Comparison of ENCODE assay signal across 1 cellular context in the genomic region with DNA sequence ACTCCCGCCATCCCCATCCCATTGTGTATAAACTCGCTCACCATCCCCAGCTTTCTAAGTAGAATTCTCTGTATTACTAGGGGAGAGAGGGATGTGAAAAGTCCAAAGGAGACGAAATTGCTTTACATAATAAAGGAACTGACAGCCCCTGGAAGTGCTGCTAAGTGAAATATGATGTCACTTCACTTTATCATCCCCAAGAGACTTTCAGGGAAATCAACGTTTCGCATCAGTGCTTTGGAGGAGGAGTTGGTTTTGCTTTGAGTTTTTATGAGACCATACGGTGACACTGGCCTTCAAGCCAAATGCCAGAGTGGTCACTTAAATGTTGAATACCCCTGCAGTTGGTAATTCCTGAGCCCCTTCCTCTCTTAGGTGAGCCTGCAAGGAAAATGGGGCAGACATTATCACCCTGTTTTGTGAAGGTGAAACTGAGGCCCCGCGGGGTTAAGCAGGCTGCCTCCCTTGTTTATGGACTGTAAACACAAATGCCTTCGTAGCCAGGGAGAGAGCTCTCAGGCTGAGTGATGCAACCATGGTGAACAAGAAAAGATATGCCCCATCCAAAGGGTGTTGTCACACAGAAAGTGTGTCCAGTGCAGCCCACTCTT.
TF ChIP-seq lines count a peak whose summit lies in the region.

No MANE protein-coding gene starts in this region.

TF ChIP-seq in HEK293, 187 proteins besides CTCF, POLR2A, EP300 and RAD21 (continued from another document and continues in another):
- TF ChIP-seq, protein P1, sequence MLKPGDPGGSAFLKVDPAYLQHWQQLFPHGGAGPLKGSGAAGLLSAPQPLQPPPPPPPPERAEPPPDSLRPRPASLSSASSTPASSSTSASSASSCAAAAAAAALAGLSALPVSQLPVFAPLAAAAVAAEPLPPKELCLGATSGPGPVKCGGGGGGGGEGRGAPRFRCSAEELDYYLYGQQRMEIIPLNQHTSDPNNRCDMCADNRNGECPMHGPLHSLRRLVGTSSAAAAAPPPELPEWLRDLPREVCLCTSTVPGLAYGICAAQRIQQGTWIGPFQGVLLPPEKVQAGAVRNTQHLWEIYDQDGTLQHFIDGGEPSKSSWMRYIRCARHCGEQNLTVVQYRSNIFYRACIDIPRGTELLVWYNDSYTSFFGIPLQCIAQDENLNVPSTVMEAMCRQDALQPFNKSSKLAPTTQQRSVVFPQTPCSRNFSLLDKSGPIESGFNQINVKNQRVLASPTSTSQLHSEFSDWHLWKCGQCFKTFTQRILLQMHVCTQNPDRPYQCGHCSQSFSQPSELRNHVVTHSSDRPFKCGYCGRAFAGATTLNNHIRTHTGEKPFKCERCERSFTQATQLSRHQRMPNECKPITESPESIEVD (tag by site-specific recombination; IDR thresholded peaks at IDR 0.05): peak; percentile 77
- TF ChIP-seq ZNF561 (tag by site-specific recombination; IDR thresholded peaks at IDR 0.05; ENCODE audit: borderline replicate concordance) (peak; percentile 90), SP3 (tag by site-specific recombination; IDR thresholded peaks at IDR 0.05) (peak; percentile 29; the same call in 1 of the 2 replicates), REPIN1 (tag by site-specific recombination; IDR thresholded peaks at IDR 0.05; ENCODE audit: low read depth) (no peak), ZEB2 (tag by site-specific recombination; IDR thresholded peaks at IDR 0.05) (peak; percentile 77), ZBTB48 (tag by site-specific recombination; IDR thresholded peaks at IDR 0.05) (peak; percentile 69), ZNF423 (tag by site-specific recombination; IDR thresholded peaks at IDR 0.05) (peak; percentile 38; the same call in 1 of the 2 replicates), RBAK (tag by site-specific recombination; IDR thresholded peaks at IDR 0.05) (no peak), BCL11A (tag by site-specific recombination; IDR thresholded peaks at IDR 0.05; ENCODE audit: low read depth) (peak; percentile 93), TRIM28 (IDR thresholded peaks at IDR 0.05; ENCODE audit: borderline replicate concordance, low read length) (peak; percentile 92; the same call in 1 of the 2 replicates), ZNF24 (tag by site-specific recombination; IDR thresholded peaks at IDR 0.05) (peak; percentile 89), ZNF629 (tag by site-specific recombination; IDR thresholded peaks at IDR 0.05) (peak; percentile 93), WT1 (tag by site-specific recombination; IDR thresholded peaks at IDR 0.05) (peak; percentile 84), ZBTB21 (tag by site-specific recombination; IDR thresholded peaks at IDR 0.05) (peak; percentile 90), ZBTB20 (tag by site-specific recombination; IDR thresholded peaks at IDR 0.05) (peak; percentile 47), ZNF433 (tag by site-specific recombination; IDR thresholded peaks at IDR 0.05; ENCODE audit: low read depth) (no peak), ZNF2 (tag by site-specific recombination; IDR thresholded peaks at IDR 0.05) (no peak)
- TF ChIP-seq, protein P2, sequence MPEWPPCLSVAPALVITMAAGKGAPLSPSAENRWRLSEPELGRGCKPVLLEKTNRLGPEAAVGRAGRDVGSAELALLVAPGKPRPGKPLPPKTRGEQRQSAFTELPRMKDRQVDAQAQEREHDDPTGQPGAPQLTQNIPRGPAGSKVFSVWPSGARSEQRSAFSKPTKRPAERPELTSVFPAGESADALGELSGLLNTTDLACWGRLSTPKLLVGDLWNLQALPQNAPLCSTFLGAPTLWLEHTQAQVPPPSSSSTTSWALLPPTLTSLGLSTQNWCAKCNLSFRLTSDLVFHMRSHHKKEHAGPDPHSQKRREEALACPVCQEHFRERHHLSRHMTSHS (tag by site-specific recombination; IDR thresholded peaks at IDR 0.05): peak; percentile 16; the same call in 1 of the 2 replicates
- TF ChIP-seq, protein P3, sequence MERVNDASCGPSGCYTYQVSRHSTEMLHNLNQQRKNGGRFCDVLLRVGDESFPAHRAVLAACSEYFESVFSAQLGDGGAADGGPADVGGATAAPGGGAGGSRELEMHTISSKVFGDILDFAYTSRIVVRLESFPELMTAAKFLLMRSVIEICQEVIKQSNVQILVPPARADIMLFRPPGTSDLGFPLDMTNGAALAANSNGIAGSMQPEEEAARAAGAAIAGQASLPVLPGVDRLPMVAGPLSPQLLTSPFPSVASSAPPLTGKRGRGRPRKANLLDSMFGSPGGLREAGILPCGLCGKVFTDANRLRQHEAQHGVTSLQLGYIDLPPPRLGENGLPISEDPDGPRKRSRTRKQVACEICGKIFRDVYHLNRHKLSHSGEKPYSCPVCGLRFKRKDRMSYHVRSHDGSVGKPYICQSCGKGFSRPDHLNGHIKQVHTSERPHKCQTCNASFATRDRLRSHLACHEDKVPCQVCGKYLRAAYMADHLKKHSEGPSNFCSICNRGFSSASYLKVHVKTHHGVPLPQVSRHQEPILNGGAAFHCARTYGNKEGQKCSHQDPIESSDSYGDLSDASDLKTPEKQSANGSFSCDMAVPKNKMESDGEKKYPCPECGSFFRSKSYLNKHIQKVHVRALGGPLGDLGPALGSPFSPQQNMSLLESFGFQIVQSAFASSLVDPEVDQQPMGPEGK (tag by site-specific recombination; IDR thresholded peaks at IDR 0.05): peak; percentile 58; the same call in 1 of the 2 replicates
- TF ChIP-seq, protein P4, sequence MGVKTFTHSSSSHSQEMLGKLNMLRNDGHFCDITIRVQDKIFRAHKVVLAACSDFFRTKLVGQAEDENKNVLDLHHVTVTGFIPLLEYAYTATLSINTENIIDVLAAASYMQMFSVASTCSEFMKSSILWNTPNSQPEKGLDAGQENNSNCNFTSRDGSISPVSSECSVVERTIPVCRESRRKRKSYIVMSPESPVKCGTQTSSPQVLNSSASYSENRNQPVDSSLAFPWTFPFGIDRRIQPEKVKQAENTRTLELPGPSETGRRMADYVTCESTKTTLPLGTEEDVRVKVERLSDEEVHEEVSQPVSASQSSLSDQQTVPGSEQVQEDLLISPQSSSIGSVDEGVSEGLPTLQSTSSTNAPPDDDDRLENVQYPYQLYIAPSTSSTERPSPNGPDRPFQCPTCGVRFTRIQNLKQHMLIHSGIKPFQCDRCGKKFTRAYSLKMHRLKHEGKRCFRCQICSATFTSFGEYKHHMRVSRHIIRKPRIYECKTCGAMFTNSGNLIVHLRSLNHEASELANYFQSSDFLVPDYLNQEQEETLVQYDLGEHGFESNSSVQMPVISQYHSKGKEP (tag by site-specific recombination; IDR thresholded peaks at IDR 0.05): peak; percentile 62; the same call in 1 of the 2 replicates
- TF ChIP-seq, protein P5, sequence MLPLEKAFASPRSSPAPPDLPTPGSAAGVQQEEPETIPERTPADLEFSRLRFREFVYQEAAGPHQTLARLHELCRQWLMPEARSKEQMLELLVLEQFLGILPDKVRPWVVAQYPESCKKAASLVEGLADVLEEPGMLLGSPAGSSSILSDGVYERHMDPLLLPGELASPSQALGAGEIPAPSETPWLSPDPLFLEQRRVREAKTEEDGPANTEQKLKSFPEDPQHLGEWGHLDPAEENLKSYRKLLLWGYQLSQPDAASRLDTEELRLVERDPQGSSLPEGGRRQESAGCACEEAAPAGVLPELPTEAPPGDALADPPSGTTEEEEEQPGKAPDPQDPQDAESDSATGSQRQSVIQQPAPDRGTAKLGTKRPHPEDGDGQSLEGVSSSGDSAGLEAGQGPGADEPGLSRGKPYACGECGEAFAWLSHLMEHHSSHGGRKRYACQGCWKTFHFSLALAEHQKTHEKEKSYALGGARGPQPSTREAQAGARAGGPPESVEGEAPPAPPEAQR (tag by site-specific recombination; IDR thresholded peaks at IDR 0.05): no peak
- TF ChIP-seq, protein P6, sequence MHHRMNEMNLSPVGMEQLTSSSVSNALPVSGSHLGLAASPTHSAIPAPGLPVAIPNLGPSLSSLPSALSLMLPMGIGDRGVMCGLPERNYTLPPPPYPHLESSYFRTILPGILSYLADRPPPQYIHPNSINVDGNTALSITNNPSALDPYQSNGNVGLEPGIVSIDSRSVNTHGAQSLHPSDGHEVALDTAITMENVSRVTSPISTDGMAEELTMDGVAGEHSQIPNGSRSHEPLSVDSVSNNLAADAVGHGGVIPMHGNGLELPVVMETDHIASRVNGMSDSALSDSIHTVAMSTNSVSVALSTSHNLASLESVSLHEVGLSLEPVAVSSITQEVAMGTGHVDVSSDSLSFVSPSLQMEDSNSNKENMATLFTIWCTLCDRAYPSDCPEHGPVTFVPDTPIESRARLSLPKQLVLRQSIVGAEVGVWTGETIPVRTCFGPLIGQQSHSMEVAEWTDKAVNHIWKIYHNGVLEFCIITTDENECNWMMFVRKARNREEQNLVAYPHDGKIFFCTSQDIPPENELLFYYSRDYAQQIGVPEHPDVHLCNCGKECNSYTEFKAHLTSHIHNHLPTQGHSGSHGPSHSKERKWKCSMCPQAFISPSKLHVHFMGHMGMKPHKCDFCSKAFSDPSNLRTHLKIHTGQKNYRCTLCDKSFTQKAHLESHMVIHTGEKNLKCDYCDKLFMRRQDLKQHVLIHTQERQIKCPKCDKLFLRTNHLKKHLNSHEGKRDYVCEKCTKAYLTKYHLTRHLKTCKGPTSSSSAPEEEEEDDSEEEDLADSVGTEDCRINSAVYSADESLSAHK (tag by site-specific recombination; IDR thresholded peaks at IDR 0.05): no peak
- TF ChIP-seq, protein P7, sequence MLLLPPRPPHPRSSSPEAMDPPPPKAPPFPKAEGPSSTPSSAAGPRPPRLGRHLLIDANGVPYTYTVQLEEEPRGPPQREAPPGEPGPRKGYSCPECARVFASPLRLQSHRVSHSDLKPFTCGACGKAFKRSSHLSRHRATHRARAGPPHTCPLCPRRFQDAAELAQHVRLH (tag by site-specific recombination; IDR thresholded peaks at IDR 0.05): no peak
- TF ChIP-seq, protein P8, sequence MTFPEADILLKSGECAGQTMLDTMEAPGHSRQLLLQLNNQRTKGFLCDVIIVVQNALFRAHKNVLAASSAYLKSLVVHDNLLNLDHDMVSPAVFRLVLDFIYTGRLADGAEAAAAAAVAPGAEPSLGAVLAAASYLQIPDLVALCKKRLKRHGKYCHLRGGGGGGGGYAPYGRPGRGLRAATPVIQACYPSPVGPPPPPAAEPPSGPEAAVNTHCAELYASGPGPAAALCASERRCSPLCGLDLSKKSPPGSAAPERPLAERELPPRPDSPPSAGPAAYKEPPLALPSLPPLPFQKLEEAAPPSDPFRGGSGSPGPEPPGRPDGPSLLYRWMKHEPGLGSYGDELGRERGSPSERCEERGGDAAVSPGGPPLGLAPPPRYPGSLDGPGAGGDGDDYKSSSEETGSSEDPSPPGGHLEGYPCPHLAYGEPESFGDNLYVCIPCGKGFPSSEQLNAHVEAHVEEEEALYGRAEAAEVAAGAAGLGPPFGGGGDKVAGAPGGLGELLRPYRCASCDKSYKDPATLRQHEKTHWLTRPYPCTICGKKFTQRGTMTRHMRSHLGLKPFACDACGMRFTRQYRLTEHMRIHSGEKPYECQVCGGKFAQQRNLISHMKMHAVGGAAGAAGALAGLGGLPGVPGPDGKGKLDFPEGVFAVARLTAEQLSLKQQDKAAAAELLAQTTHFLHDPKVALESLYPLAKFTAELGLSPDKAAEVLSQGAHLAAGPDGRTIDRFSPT (tag by site-specific recombination; IDR thresholded peaks at IDR 0.05): 0 out of 2 replicates have a peak, but pooled peaks have one; percentile 19
- TF ChIP-seq, protein P9, sequence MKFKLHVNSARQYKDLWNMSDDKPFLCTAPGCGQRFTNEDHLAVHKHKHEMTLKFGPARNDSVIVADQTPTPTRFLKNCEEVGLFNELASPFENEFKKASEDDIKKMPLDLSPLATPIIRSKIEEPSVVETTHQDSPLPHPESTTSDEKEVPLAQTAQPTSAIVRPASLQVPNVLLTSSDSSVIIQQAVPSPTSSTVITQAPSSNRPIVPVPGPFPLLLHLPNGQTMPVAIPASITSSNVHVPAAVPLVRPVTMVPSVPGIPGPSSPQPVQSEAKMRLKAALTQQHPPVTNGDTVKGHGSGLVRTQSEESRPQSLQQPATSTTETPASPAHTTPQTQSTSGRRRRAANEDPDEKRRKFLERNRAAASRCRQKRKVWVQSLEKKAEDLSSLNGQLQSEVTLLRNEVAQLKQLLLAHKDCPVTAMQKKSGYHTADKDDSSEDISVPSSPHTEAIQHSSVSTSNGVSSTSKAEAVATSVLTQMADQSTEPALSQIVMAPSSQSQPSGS (tag by site-specific recombination; IDR thresholded peaks at IDR 0.05; ENCODE audit: low read depth): peak; percentile 94
- TF ChIP-seq, protein P10, sequence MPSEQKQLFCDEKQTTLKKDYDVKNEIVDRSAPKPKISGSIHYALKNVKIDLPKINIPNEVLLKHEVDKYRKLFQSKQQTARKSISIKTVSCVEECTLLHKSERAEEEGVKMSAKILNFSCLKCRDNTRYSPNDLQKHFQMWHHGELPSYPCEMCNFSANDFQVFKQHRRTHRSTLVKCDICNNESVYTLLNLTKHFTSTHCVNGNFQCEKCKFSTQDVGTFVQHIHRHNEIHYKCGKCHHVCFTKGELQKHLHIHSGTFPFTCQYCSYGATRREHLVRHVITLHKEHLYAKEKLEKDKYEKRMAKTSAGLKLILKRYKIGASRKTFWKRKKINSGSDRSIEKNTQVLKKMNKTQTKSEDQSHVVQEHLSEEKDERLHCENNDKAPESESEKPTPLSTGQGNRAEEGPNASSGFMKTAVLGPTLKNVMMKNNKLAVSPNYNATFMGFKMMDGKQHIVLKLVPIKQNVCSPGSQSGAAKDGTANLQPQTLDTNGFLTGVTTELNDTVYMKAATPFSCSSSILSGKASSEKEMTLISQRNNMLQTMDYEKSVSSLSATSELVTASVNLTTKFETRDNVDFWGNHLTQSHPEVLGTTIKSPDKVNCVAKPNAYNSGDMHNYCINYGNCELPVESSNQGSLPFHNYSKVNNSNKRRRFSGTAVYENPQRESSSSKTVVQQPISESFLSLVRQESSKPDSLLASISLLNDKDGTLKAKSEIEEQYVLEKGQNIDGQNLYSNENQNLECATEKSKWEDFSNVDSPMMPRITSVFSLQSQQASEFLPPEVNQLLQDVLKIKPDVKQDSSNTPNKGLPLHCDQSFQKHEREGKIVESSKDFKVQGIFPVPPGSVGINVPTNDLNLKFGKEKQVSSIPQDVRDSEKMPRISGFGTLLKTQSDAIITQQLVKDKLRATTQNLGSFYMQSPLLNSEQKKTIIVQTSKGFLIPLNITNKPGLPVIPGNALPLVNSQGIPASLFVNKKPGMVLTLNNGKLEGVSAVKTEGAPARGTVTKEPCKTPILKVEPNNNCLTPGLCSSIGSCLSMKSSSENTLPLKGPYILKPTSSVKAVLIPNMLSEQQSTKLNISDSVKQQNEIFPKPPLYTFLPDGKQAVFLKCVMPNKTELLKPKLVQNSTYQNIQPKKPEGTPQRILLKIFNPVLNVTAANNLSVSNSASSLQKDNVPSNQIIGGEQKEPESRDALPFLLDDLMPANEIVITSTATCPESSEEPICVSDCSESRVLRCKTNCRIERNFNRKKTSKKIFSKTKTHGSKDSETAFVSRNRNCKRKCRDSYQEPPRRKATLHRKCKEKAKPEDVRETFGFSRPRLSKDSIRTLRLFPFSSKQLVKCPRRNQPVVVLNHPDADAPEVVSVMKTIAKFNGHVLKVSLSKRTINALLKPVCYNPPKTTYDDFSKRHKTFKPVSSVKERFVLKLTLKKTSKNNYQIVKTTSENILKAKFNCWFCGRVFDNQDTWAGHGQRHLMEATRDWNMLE (tag by site-specific recombination; conservative IDR thresholded peaks at IDR 0.05; ENCODE audit: low read depth): peak; percentile 38; the same call in 1 of the 2 replicates
- TF ChIP-seq, protein P11, sequence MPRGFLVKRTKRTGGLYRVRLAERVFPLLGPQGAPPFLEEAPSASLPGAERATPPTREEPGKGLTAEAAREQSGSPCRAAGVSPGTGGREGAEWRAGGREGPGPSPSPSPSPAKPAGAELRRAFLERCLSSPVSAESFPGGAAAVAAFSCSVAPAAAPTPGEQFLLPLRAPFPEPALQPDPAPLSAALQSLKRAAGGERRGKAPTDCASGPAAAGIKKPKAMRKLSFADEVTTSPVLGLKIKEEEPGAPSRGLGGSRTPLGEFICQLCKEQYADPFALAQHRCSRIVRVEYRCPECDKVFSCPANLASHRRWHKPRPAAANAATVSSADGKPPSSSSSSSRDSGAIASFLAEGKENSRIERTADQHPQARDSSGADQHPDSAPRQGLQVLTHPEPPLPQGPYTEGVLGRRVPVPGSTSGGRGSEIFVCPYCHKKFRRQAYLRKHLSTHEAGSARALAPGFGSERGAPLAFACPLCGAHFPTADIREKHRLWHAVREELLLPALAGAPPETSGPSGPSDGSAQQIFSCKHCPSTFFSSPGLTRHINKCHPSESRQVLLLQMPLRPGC (tag by site-specific recombination; IDR thresholded peaks at IDR 0.05): peak; percentile 83
